Comparison of ENCODE assay signal across 8 cellular contexts in genomic region chr12:47356129-47356622, GRCh38.
DNase-seq lines count a peak whose midpoint lies in the region; ATAC-seq, FAIRE-seq and TF ChIP-seq lines count a peak whose summit lies in the region.

No MANE protein-coding gene starts in this region.

- CTCF ChIA-PET in CD4-positive, alpha-beta T cell (lab: Charles Lee), result no interaction called here

- H3K27me3 ChIP-seq in CD4-positive, alpha-beta T cell (ENCODE audit: control insufficient read depth, insufficient read depth, low read length), result no peaks in the 10 kb centered on the region
- no peaks in the 10 kb centered on the region for H3K27me3 ChIP-seq in bronchial epithelial cell (ENCODE audit: control insufficient read depth, insufficient read depth, low read length)

- no peaks in the 10 kb centered on the region for H3K9me3 ChIP-seq in CD4-positive, alpha-beta T cell (ENCODE audit: control insufficient read depth, low read length)

- no peak overlapping the region for H3K27ac ChIP-seq in CD4-positive, alpha-beta T cell (ENCODE audit: low read depth, low read length)

- no peak for ATAC-seq in CD4-positive, alpha-beta T cell (ENCODE audit: poor library complexity)
- ATAC-seq in GM19468 (IDR thresholded peaks at IDR 0.05; ENCODE audit: extremely low read depth, unreplicated experiment), result peak; percentile 60
- peak; percentile 53 for ATAC-seq in HG03558 (IDR thresholded peaks at IDR 0.05; ENCODE audit: extremely low read depth, unreplicated experiment)

- no peak for FAIRE-seq in bronchial epithelial cell (lab: Jason Lieb, UNC)

- H3K4me1 Mint-ChIP-seq in CD4-positive, alpha-beta T cell (ENCODE audit: low read depth), result peaks cover 83% of the 10 kb centered on the region

- peak overlapping the region; percentile 36 for H3K4me3 Mint-ChIP-seq in CD4-positive, alpha-beta T cell

- peaks cover 38% of the 10 kb centered on the region for H3K36me3 Mint-ChIP-seq in CD4-positive, alpha-beta T cell (ENCODE audit: low read depth)

- no peak for DNase-seq in CD4-positive, alpha-beta T cell
- DNase-seq in bronchial epithelial cell (ENCODE audit: low read depth) (peak; percentile 26), NCI-H2107 treated with DMSO at 0.1 percent for 48 hours (lab: John Stamatoyannopoulos, UW; ENCODE audit: unreplicated experiment) (no peak), AG08396 (ENCODE audit: low spot score) (no peak), HuH-7 (ENCODE audit: low spot score) (no peak), NCI-H226 (no peak)

- no peak overlapping the region for H3K4me3 ChIP-seq in bronchial epithelial cell (ENCODE audit: low read depth, low read length)

- POLR2A ChIA-PET in CD4-positive, alpha-beta T cell (lab: Charles Lee), result no interaction called here

- peak overlapping the region; percentile 66 for H3K27ac Mint-ChIP-seq in CD4-positive, alpha-beta T cell

- no peak for TF ChIP-seq CTCF in CD4-positive, alpha-beta T cell (IDR thresholded peaks at IDR 0.05)
- no peak for TF ChIP-seq CTCF in bronchial epithelial cell (IDR thresholded peaks at IDR 0.05; ENCODE audit: insufficient read depth, low read length, severe bottlenecking)

- H3K27me3 Mint-ChIP-seq in CD4-positive, alpha-beta T cell, result no peaks in the 10 kb centered on the region

- no peaks in the 10 kb centered on the region for H3K36me3 ChIP-seq in bronchial epithelial cell (ENCODE audit: control insufficient read depth, insufficient read depth, low read length)

- intact Hi-C loops in CD4-positive, alpha-beta T cell (cut with DNase I, micrococcal nuclease), result loop anchor here in 1 of 2 experiments (5.0 kb wide), 1 partner anchor 36 kb away; no protein-coding TSS in a partner anchor

- peaks cover 4% of the 10 kb centered on the region for H3K9me3 Mint-ChIP-seq in CD4-positive, alpha-beta T cell
